8 cellular contexts compared by ENCODE assay signal in genomic region chr20:44384423-44385027, GRCh38. TPM values are rescaled to one million over a fixed set of nuclear protein-coding genes. Genes with fewer than 3 reads are reported as not detected.
DNase-seq lines count a peak whose midpoint lies in the region; ATAC-seq, FAIRE-seq and TF ChIP-seq lines count a peak whose summit lies in the region.

No MANE protein-coding gene starts in this region.

- H3K4me1 ChIP-seq in neuronal stem cell (ENCODE audit: control insufficient read depth in 2 of 2, insufficient read depth in 1 of 2, low read depth in 1 of 2, low read length in 2 of 2) (no peaks in the 10 kb centered on the region), suprapubic skin (peaks cover 19% of the 10 kb centered on the region)

- no peak overlapping the region for H3K9ac ChIP-seq in neuronal stem cell (ENCODE audit: low read depth, low read length, poor library complexity)

- peaks cover 0 to 5% (median 0%) of the 10 kb centered on the region in 3 experiments for H3K27me3 ChIP-seq in neuronal stem cell (ENCODE audit: control insufficient read depth in 3 of 3, insufficient read depth in 3 of 3, low read depth in 1 of 3, low read length in 3 of 3)
- H3K27me3 ChIP-seq in suprapubic skin: peaks cover 10% of the 10 kb centered on the region

- no peak overlapping the region for H3K18ac ChIP-seq in neuronal stem cell (ENCODE audit: low read length)

- no peak overlapping the region for H3K14ac ChIP-seq in neuronal stem cell (ENCODE audit: low read length)

- no peak overlapping the region for H3K4me2 ChIP-seq in neuronal stem cell (ENCODE audit: insufficient read depth, low read length, poor library complexity, severe bottlenecking)

- no peak overlapping the region for H2BK12ac ChIP-seq in neuronal stem cell (ENCODE audit: low read length)

- H2BK120ac ChIP-seq in neuronal stem cell (ENCODE audit: low read depth, low read length): no peak overlapping the region

- no peak overlapping the region for H3K4me3 ChIP-seq in neuronal stem cell (ENCODE audit: low read length in 2 of 2)
- H3K4me3 ChIP-seq in suprapubic skin: no peak overlapping the region

- H4K91ac ChIP-seq in neuronal stem cell (ENCODE audit: low read depth, low read length, poor library complexity): no peak overlapping the region

- no peak overlapping the region for H2BK15ac ChIP-seq in neuronal stem cell (ENCODE audit: low read length)

- no CpG with 5 or more reads among the region's 9 CpGs for WGBS in neuronal stem cell (ENCODE audit: extremely low coverage in 2 of 2, insufficient read length in 2 of 2, insufficient replicate concordance in 1 of 2), 2 donors
- 13% methylated on average over 9 of the region's 9 CpGs for WGBS in suprapubic skin

- DNase-seq in EL (peak; percentile 60), KBM-7 (peak; percentile 61), RCC 7860 (ENCODE audit: low spot score) (peak; percentile 38), fibroblast of peridontal ligament (ENCODE audit: extremely low read depth) (peak; percentile 55), neuronal stem cell (ENCODE audit: low spot score) (peak; percentile 56), suprapubic skin (ENCODE audit: low spot score in 2 of 2) (peak; percentile 83 to 89)
- peak; percentile 89 to 93 for DNase-seq in activated T-cell treated with anti-CD3 and anti-CD28 coated beads, Interleukin-2, amount 50 U/mL, for 48 hours

- in situ Hi-C loops in KBM-7 (cut with MboI; ENCODE audit: low pct_unique_long_range_greater_than_20kb, low sequenced_read_pairs): loop anchor here (25.0 kb wide), 1 partner anchor 172 kb away; the partner anchor contains the start of gene OSER1

- H3K27ac ChIP-seq in neuronal stem cell (replicated peaks; ENCODE audit: low read length): no peak overlapping the region
- no peak overlapping the region for H3K27ac ChIP-seq in suprapubic skin

- no peak for ATAC-seq in HG03354 (IDR thresholded peaks at IDR 0.05; ENCODE audit: poor library complexity, severe bottlenecking, unreplicated experiment)

- no peaks in the 10 kb centered on the region for H3K9me3 ChIP-seq in neuronal stem cell (replicated peaks in 1 of 2; ENCODE audit: control insufficient read depth in 2 of 2, insufficient read depth in 1 of 2, low read depth in 1 of 2, low read length in 2 of 2)
- no peaks in the 10 kb centered on the region for H3K9me3 ChIP-seq in suprapubic skin

- H3K36me3 ChIP-seq in neuronal stem cell (replicated peaks in 1 of 2; ENCODE audit: control insufficient read depth in 2 of 2, insufficient read depth in 2 of 2, low read length in 2 of 2): no peaks in the 10 kb centered on the region
- H3K36me3 ChIP-seq in suprapubic skin: no peaks in the 10 kb centered on the region

- no peak overlapping the region for H2BK5ac ChIP-seq in neuronal stem cell (ENCODE audit: low read length)

- TF ChIP-seq EP300 in suprapubic skin (IDR thresholded peaks at IDR 0.05): no peak

- no peak overlapping the region for H2AFZ ChIP-seq in neuronal stem cell (ENCODE audit: low read length)

- H4K8ac ChIP-seq in neuronal stem cell (ENCODE audit: low read depth, low read length): no peak overlapping the region

- H3K23ac ChIP-seq in neuronal stem cell (ENCODE audit: low read depth, low read length, poor library complexity): no peak overlapping the region

- TF ChIP-seq CTCF in suprapubic skin (IDR thresholded peaks at IDR 0.05): peak; percentile 48 to 70

- no peak overlapping the region for H2AK5ac ChIP-seq in neuronal stem cell (ENCODE audit: low read depth, low read length)

- no peak for TF ChIP-seq POLR2A in suprapubic skin (IDR thresholded peaks at IDR 0.05)

- FAIRE-seq in RCC 7860 (lab: Jason Lieb, UNC): no peak

- H3K4ac ChIP-seq in neuronal stem cell (ENCODE audit: low read length): no peak overlapping the region

- no peaks in the 10 kb centered on the region for H3K79me1 ChIP-seq in neuronal stem cell (ENCODE audit: low read depth, low read length)

RNA-seq across cellular contexts. Expression of gene HNF4A, which starts 29.0 kb away (rescaled TPM):
- polyA plus RNA-seq in neuronal stem cell (2013, experiment 1 of 2): 0.04 TPM
- 0.03 TPM for polyA plus RNA-seq in neuronal stem cell (2013, experiment 2 of 2)
- total RNA-seq in suprapubic skin: not detected

RNA-seq across cellular contexts. Expression of gene R3HDML, which starts 47.7 kb away (rescaled TPM):
- polyA plus RNA-seq in neuronal stem cell (2013, experiment 1 of 2): 0.03 TPM
- polyA plus RNA-seq in neuronal stem cell (2013, experiment 2 of 2): 0.03 TPM
- not detected for total RNA-seq in suprapubic skin

Comparison
In these comparisons a context has a peak if more than half of its experiments do, and no peak if none do; other contexts are left out.
1. DNase-seq: peak in every context shown above with its lines; median percentile 91 in activated T-cell treated with anti-CD3 and anti-CD28 coated beads, Interleukin-2, amount 50 U/mL, for 48 hours; 86 in suprapubic skin; 61 in KBM-7; 60 in EL; 56 in neuronal stem cell; 55 in fibroblast of peridontal ligament; 38 in RCC 7860.